Comparison of ENCODE assay signal across 8 cellular contexts in genomic region chr17:77453613-77454559, GRCh38.
DNase-seq lines count a peak whose midpoint lies in the region; ATAC-seq, FAIRE-seq and TF ChIP-seq lines count a peak whose summit lies in the region.

No MANE protein-coding gene starts in this region.

- TF ChIP-seq EP300 in K562 (IDR thresholded peaks at IDR 0.05; ENCODE audit: low read length) = no peak; the same call in 1 of the 2 replicates

- H3K27ac Mint-ChIP-seq in CD8-positive, alpha-beta memory T cell = peak overlapping the region; percentile 77 to 100 (median 98)
- peak overlapping the region; percentile 93 to 100 (median 98) for H3K27ac Mint-ChIP-seq in naive thymus-derived CD4-positive, alpha-beta T cell

- H3K4me2 ChIP-seq in K562 (ENCODE audit: insufficient read depth, low read length) = peak overlapping the region; percentile 61

- TF ChIP-seq CTCF in K562 (IDR thresholded peaks at IDR 0.05 in 2 of 3, conservative IDR thresholded peaks at IDR 0.05 in 1 of 3; ENCODE audit: insufficient read depth in 2 of 3, low read depth in 1 of 3, low read length in 3 of 3) = no peak

- DNase-seq in CD8-positive, alpha-beta memory T cell = peak in 4 of 5 donors; percentile 34 to 77 (median 66)
- DNase-seq in NCI-H1105 (lab: John Stamatoyannopoulos, UW) = peak; percentile 52
- peak; percentile 57 to 85 (median 70) for DNase-seq in K562 (ENCODE audit: extremely low read depth in 1 of 4, low spot score in 3 of 4)
- peak in 6 of 9 donors; percentile 61 to 74 (median 67) for DNase-seq in naive thymus-derived CD4-positive, alpha-beta T cell
- no peak for DNase-seq in NCI-H510A (lab: John Stamatoyannopoulos, UW)
- no peak for DNase-seq in ecto neural progenitor cell (ENCODE audit: low spot score)
- DNase-seq in NCI-H1048 (lab: John Stamatoyannopoulos, UW) = no peak

- no peaks in the 10 kb centered on the region for H3K9me1 ChIP-seq in K562 (ENCODE audit: control insufficient read depth, insufficient read depth, low read length)

- H3K4me3 Mint-ChIP-seq in CD8-positive, alpha-beta memory T cell = peak overlapping the region; percentile 89 to 99 (median 98)
- peak overlapping the region; percentile 92 to 100 (median 98) for H3K4me3 Mint-ChIP-seq in naive thymus-derived CD4-positive, alpha-beta T cell

- H3K4me1 Mint-ChIP-seq in CD8-positive, alpha-beta memory T cell = peaks cover 57 to 62% (median 59%) of the 10 kb centered on the region in 3 donors
- H3K4me1 Mint-ChIP-seq in naive thymus-derived CD4-positive, alpha-beta T cell = peaks cover 22 to 71% (median 29%) of the 10 kb centered on the region in 7 donors

- intact Hi-C loops in K562 (cut with micrococcal nuclease) = no loop called here
- intact Hi-C loops in naive thymus-derived CD4-positive, alpha-beta T cell (cut with micrococcal nuclease) = loop anchor here (1.0 to 5.0 kb wide), 5 partner anchors 8 to 798 kb away; partner anchors contain the start of gene TMC8 (in 1 of the 2)

- WGBS in K562 (ENCODE audit: insufficient coverage, low coverage, missing lambda C conversion rate) = 38% methylated on average over 25 of the region's 29 CpGs

- H3K9me3 Mint-ChIP-seq in CD8-positive, alpha-beta memory T cell = peaks cover 0 to 1% (median 0%) of the 10 kb centered on the region in 5 donors
- H3K9me3 Mint-ChIP-seq in naive thymus-derived CD4-positive, alpha-beta T cell = no peaks in the 10 kb centered on the region

- no peak for TF ChIP-seq POLR2A in K562 (conservative IDR thresholded peaks at IDR 0.05)

- H3K27me3 ChIP-seq in CD8-positive, alpha-beta memory T cell (ENCODE audit: insufficient read depth, low read length, poor library complexity, severe bottlenecking) = no peaks in the 10 kb centered on the region
- no peaks in the 10 kb centered on the region for H3K27me3 ChIP-seq in K562 (ENCODE audit: control insufficient read depth in 2 of 2, insufficient read depth in 2 of 2, low read length in 2 of 2)
- H3K27me3 ChIP-seq in naive thymus-derived CD4-positive, alpha-beta T cell (ENCODE audit: control insufficient read depth in 2 of 2, insufficient read depth in 2 of 2, low read length in 2 of 2) = no peaks in the 10 kb centered on the region

- peaks cover 10% of the 10 kb centered on the region for H3K36me3 ChIP-seq in CD8-positive, alpha-beta memory T cell (ENCODE audit: insufficient read depth, low read length)
- peaks cover 9% of the 10 kb centered on the region; the same call in 2 of the 3 replicates for H3K36me3 ChIP-seq in K562 (ENCODE audit: control insufficient read depth, insufficient read depth, low read length)
- peaks cover 0 to 48% (median 0%) of the 10 kb centered on the region in 3 experiments for H3K36me3 ChIP-seq in naive thymus-derived CD4-positive, alpha-beta T cell (ENCODE audit: control insufficient read depth in 2 of 3, insufficient read depth in 3 of 3, low read length in 3 of 3)

- in situ Hi-C loops in K562 (cut with MboI) = no loop called here

- peaks cover 89% of the 10 kb centered on the region for H3K79me2 ChIP-seq in K562 (ENCODE audit: control insufficient read depth, insufficient read depth, low read length)

- H3K4me3 ChIP-seq in CD8-positive, alpha-beta memory T cell (ENCODE audit: low read length) = peak overlapping the region; percentile 95
- peak overlapping the region; percentile 19 for H3K4me3 ChIP-seq in K562
- peak overlapping the region; percentile 77 for H3K4me3 ChIP-seq in naive thymus-derived CD4-positive, alpha-beta T cell (ENCODE audit: low read length)

- peak overlapping the region; percentile 22 to 80; a peak in 3 of 4 replicates for H3K9ac ChIP-seq in K562 (ENCODE audit: insufficient read depth in 1 of 2, low read depth in 2 of 2, low read length in 2 of 2)

- peaks cover 57% of the 10 kb centered on the region for H3K4me1 ChIP-seq in CD8-positive, alpha-beta memory T cell (ENCODE audit: insufficient read depth, low read length)
- peaks cover 50 to 87% of the 10 kb centered on the region in 2 experiments for H3K4me1 ChIP-seq in K562 (replicated peaks in 1 of 2; ENCODE audit: control insufficient read depth in 2 of 2, insufficient read depth in 2 of 2, low read length in 2 of 2)
- H3K4me1 ChIP-seq in naive thymus-derived CD4-positive, alpha-beta T cell (ENCODE audit: control insufficient read depth in 2 of 2, insufficient read depth in 2 of 2, low read length in 2 of 2) = peaks cover 29 to 49% of the 10 kb centered on the region in 2 donors

- no peaks in the 10 kb centered on the region for H3K27me3 Mint-ChIP-seq in CD8-positive, alpha-beta memory T cell
- H3K27me3 Mint-ChIP-seq in naive thymus-derived CD4-positive, alpha-beta T cell = no peaks in the 10 kb centered on the region

- peak overlapping the region; percentile 53 for H2AFZ ChIP-seq in K562 (ENCODE audit: low read depth, low read length)

- peak overlapping the region; percentile 69 for H3K27ac ChIP-seq in CD8-positive, alpha-beta memory T cell (ENCODE audit: low read depth, low read length)
- peak overlapping the region; percentile 70 for H3K27ac ChIP-seq in K562 (ENCODE audit: extremely low read depth, low read depth, low read length)
- peak overlapping the region; percentile 92 for H3K27ac ChIP-seq in naive thymus-derived CD4-positive, alpha-beta T cell (ENCODE audit: low read depth, low read length)

- H3K36me3 Mint-ChIP-seq in CD8-positive, alpha-beta memory T cell = peaks cover 9 to 82% (median 9%) of the 10 kb centered on the region in 3 donors
- H3K36me3 Mint-ChIP-seq in naive thymus-derived CD4-positive, alpha-beta T cell = peaks cover 5 to 66% (median 30%) of the 10 kb centered on the region in 5 donors

- TF ChIP-seq RAD21 in K562 (CRISPR knock-in tag; conservative IDR thresholded peaks at IDR 0.05 in 1 of 2, IDR thresholded peaks at IDR 0.05 in 1 of 2) = peak in 1 of 2 experiments; percentile 19; a peak in 2 of 4 replicates

- ATAC-seq in K562 = peak; percentile 57
- peak; percentile 55 for ATAC-seq in naive thymus-derived CD4-positive, alpha-beta T cell
- no peak for ATAC-seq in GM21360 (IDR thresholded peaks at IDR 0.05; ENCODE audit: unreplicated experiment)

- peak; percentile 83 for FAIRE-seq in K562 (lab: Jason Lieb, UNC)

- no peaks in the 10 kb centered on the region for H3K9me3 ChIP-seq in CD8-positive, alpha-beta memory T cell (ENCODE audit: low read length)
- H3K9me3 ChIP-seq in K562 (replicated peaks; ENCODE audit: control insufficient read depth, insufficient read depth, low read depth, low read length) = no peaks in the 10 kb centered on the region
- H3K9me3 ChIP-seq in naive thymus-derived CD4-positive, alpha-beta T cell (ENCODE audit: control insufficient read depth in 2 of 3, low read length in 3 of 3) = no peaks in the 10 kb centered on the region

- BruUV-seq in K562 (replicated peaks; lab: Mats Ljungman, UMichigan) = TSS peak; percentile 23

- CTCF ChIA-PET in CD8-positive, alpha-beta memory T cell (lab: Charles Lee) = interaction anchor here (0.8 to 4.2 kb wide), 15 partner anchors 10 to 797 kb away, joined by 3 to 24 read pairs (median 6); no protein-coding TSS in a partner anchor
- CTCF ChIA-PET in K562 (lab: Yijun Ruan, JAX; ENCODE audit: low intra/inter-chr PET ratio) = no interaction called here
- CTCF ChIA-PET in naive thymus-derived CD4-positive, alpha-beta T cell (lab: Charles Lee) = interaction anchor here (0.6 to 4.5 kb wide), 17 partner anchors 9 to 1823 kb away, joined by 3 to 21 read pairs (median 4); no protein-coding TSS in a partner anchor

- H4K20me1 ChIP-seq in K562 (replicated peaks; ENCODE audit: control insufficient read depth, insufficient read depth, low read length) = peaks cover 8% of the 10 kb centered on the region; the same call in 1 of the 2 replicates

- POLR2A ChIA-PET in CD8-positive, alpha-beta memory T cell (lab: Charles Lee) = interaction anchor here (0.5 to 4.9 kb wide), 15 partner anchors 11 to 122 kb away, joined by 3 to 100 read pairs (median 5); no protein-coding TSS in a partner anchor
- POLR2A ChIA-PET in K562 (lab: Yijun Ruan, JAX) = interaction anchor here (0.6 to 1.3 kb wide), 4 partner anchors 12 to 1101 kb away, joined by 3 to 5 read pairs (median 4); no protein-coding TSS in a partner anchor
- POLR2A ChIA-PET in naive thymus-derived CD4-positive, alpha-beta T cell (lab: Charles Lee) = interaction anchor here (0.7 to 61.0 kb wide), 18 partner anchors 7 to 1366 kb away, joined by 4 to 3353 read pairs (median 5); partner anchors contain the start of genes TMC8 and TNRC6C

TF ChIP-seq in K562, 482 proteins besides CTCF, POLR2A, EP300 and RAD21 (continues in another document):
- TF ChIP-seq DPF2 (IDR thresholded peaks at IDR 0.05) (peak; percentile 58; the same call in 1 of the 2 replicates), NR2C1 (IDR thresholded peaks at IDR 0.05) (0 out of 2 replicates have a peak, but pooled peaks have one; percentile 64), NR2C1 (tag; IDR thresholded peaks at IDR 0.05) (peak; percentile 85), ATF3 (IDR thresholded peaks at IDR 0.05) (no peak), ATF3 (CRISPR knock-in tag; conservative IDR thresholded peaks at IDR 0.05) (no peak), ARID1B (IDR thresholded peaks at IDR 0.05) (peak; percentile 62; the same call in 1 of the 2 replicates), SMARCE1 (IDR thresholded peaks at IDR 0.05) (0 out of 2 replicates have a peak, but pooled peaks have one; percentile 30), ZNF316 (IDR thresholded peaks at IDR 0.05) (no peak)

Comparison
In these comparisons a context has a peak if more than half of its experiments do, and no peak if none do; other contexts are left out.
1. DNase-seq: peak in CD8-positive, alpha-beta memory T cell (4 of 5), NCI-H1105 (single experiment), K562 (4 of 4) and naive thymus-derived CD4-positive, alpha-beta T cell (6 of 9); none in NCI-H510A (single experiment), ecto neural progenitor cell (single experiment) and NCI-H1048 (single experiment).
2. H3K4me3 ChIP-seq: peak in every context shown above with its lines; median percentile 95 in CD8-positive, alpha-beta memory T cell; 77 in naive thymus-derived CD4-positive, alpha-beta T cell; 19 in K562.
3. Peak in every context shown above with its lines, with median percentiles within 50 percentile points of each other: H3K27ac ChIP-seq.